In the genomic region with DNA sequence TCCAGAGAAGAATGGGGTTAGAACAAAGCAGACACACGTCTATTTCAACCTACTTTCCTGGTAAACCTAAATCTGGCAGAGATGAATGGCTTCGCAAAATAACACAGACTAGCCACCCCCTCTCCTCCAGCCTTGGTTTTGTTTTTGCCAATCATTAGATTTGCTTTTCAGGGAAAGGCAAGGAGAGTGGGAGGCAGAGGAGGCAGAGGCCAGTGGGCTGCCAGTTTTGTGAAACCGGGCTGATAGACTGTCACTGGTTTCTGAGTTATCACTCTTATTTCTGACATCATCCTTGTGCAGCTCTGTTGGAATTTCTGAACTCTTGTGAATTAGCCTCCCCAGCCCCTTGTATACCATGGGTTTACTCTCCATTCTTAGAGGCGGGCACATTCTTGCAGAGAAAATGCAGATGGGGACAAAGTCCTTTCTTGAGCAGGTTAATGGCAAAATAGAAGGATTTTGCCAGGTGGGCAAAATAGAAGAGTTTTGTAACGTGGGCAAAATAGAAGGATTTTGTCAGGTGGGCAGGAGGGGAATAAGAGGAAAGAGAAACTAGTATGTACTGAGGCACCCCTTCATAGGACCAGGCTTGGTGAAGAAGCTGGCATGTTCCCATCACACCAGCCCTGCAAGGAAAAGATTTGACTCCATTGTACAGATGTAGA, we compare ENCODE assay signal across 25 cellular contexts. TPM values are rescaled to one million over a fixed set of nuclear protein-coding genes. Genes with fewer than 3 reads are reported as not detected.
DNase-seq lines count a peak whose midpoint lies in the region; ATAC-seq and TF ChIP-seq lines count a peak whose summit lies in the region.
"Had no signal": no experiment of that assay in that cellular context is flagged by ENCODE, and none has a peak within 500 bp of the region (broad histone marks: within the 10 kb centered on the region; RNA-seq: fewer than 3 reads in every experiment).

No MANE protein-coding gene starts in this region.

- POLR2A ChIA-PET in activated CD8-positive, alpha-beta T cell treated with anti-CD3 and anti-CD28 coated beads for 36 hours (lab: Charles Lee) = no interaction called here

- peak overlapping the region; percentile 1 for H3K27ac Mint-ChIP-seq in activated naive CD8-positive, alpha-beta T cell
- H3K27ac Mint-ChIP-seq in activated naive CD8-positive, alpha-beta T cell treated with anti-CD3 and anti-CD28 coated beads for 36 hours = no peak overlapping the region
- no peak overlapping the region for H3K27ac Mint-ChIP-seq in activated CD8-positive, alpha-beta T cell treated with anti-CD3 and anti-CD28 coated beads for 36 hours
- H3K27ac Mint-ChIP-seq: activated CD4-positive, alpha-beta memory T cell treated with anti-CD3 and anti-CD28 coated beads for 36 hours; activated naive CD4-positive, alpha-beta T cell treated with anti-CD3 and anti-CD28 coated beads, Interleukin-2, amount 50 U/mL, for 24 hours; dendritic cell treated with granulocyte-macrophage colony-stimulating factor and Interleukin-4, amounts not matched to agents 40 ng/mL and 50 ng/mL, for 4 days; neural progenitor cell; T-cell had no signal

- DNase-seq in activated naive CD8-positive, alpha-beta T cell treated with anti-CD3 and anti-CD28 coated beads for 36 hours = no peak
- DNase-seq in gastrocnemius medialis = no peak
- DNase-seq in uterus = no peak
- no peak for DNase-seq in activated CD8-positive, alpha-beta T cell treated with anti-CD3 and anti-CD28 coated beads for 36 hours
- DNase-seq in NCI-H526 treated with DMSO at 0.1 percent for 48 hours (lab: John Stamatoyannopoulos, UW) = no peak
- DNase-seq: 8988T; activated CD4-positive, alpha-beta memory T cell treated with anti-CD3 and anti-CD28 coated beads for 36 hours; activated T-cell treated with anti-CD3 and anti-CD28 coated beads, Interleukin-2, amount 50 U/mL, for 4 hours; brain microvascular endothelial cell; DMS 273 treated with DMSO at 0.1 percent for 48 hours; erythroblast; GDM1; NCI-H1048; NCI-H2081; NCI-H510A; stimulated activated naive CD4-positive, alpha-beta T cell; T-cell; WERI-Rb-1 had no signal

- no peaks in the 10 kb centered on the region for H3K9me3 ChIP-seq in gastroesophageal sphincter
- no peaks in the 10 kb centered on the region for H3K9me3 ChIP-seq in gastrocnemius medialis
- no peaks in the 10 kb centered on the region for H3K9me3 ChIP-seq in uterus

- no peaks in the 10 kb centered on the region for H3K27me3 Mint-ChIP-seq in activated naive CD8-positive, alpha-beta T cell
- no peaks in the 10 kb centered on the region for H3K27me3 Mint-ChIP-seq in activated naive CD8-positive, alpha-beta T cell treated with anti-CD3 and anti-CD28 coated beads for 36 hours
- no peaks in the 10 kb centered on the region for H3K27me3 Mint-ChIP-seq in activated CD8-positive, alpha-beta T cell treated with anti-CD3 and anti-CD28 coated beads for 36 hours
- H3K27me3 Mint-ChIP-seq: activated CD4-positive, alpha-beta memory T cell treated with anti-CD3 and anti-CD28 coated beads for 36 hours; activated naive CD4-positive, alpha-beta T cell treated with anti-CD3 and anti-CD28 coated beads, Interleukin-2, amount 50 U/mL, for 24 hours; T-cell had no signal

- TF ChIP-seq CTCF in gastroesophageal sphincter (IDR thresholded peaks at IDR 0.05) = no peak
- TF ChIP-seq CTCF in gastrocnemius medialis (IDR thresholded peaks at IDR 0.05 in 4 of 5, conservative IDR thresholded peaks at IDR 0.05 in 1 of 5) = no peak
- no peak for TF ChIP-seq CTCF in uterus (IDR thresholded peaks at IDR 0.05)
- no peak for TF ChIP-seq CTCF in activated CD8-positive, alpha-beta T cell treated with anti-CD3 and anti-CD28 coated beads for 36 hours (IDR thresholded peaks at IDR 0.05)

- no peak for TF ChIP-seq EP300 in gastroesophageal sphincter (IDR thresholded peaks at IDR 0.05)

- H3K27me3 ChIP-seq in gastroesophageal sphincter (no peaks in the 10 kb centered on the region), gastrocnemius medialis (no peaks in the 10 kb centered on the region), uterus (no peaks in the 10 kb centered on the region)
- H3K27me3 ChIP-seq: brain microvascular endothelial cell, neural progenitor cell had no signal

- H3K4me1 ChIP-seq in gastroesophageal sphincter (peaks cover 6 to 54% (median 24%) of the 10 kb centered on the region in 3 donors), gastrocnemius medialis (peaks cover 61 to 62% of the 10 kb centered on the region in 2 donors), uterus (peaks cover 14 to 20% of the 10 kb centered on the region in 2 donors)

- H3K4me1 Mint-ChIP-seq in activated naive CD8-positive, alpha-beta T cell (ENCODE audit: low read depth) = peaks cover 19% of the 10 kb centered on the region
- peaks cover 13% of the 10 kb centered on the region for H3K4me1 Mint-ChIP-seq in activated naive CD8-positive, alpha-beta T cell treated with anti-CD3 and anti-CD28 coated beads for 36 hours
- peaks cover 11% of the 10 kb centered on the region for H3K4me1 Mint-ChIP-seq in activated CD8-positive, alpha-beta T cell treated with anti-CD3 and anti-CD28 coated beads for 36 hours (ENCODE audit: low read depth)

- in situ Hi-C loops in gastrocnemius medialis (cut with MboI; ENCODE audit: low sequenced_read_pairs in 4 of 4) = no loop called here

- H3K4me3 ChIP-seq in gastroesophageal sphincter (no peak overlapping the region), gastrocnemius medialis (no peak overlapping the region), uterus (no peak overlapping the region)
- H3K4me3 ChIP-seq: neural progenitor cell had no signal

- TF ChIP-seq POLR2A in gastroesophageal sphincter (IDR thresholded peaks at IDR 0.05) (no peak), gastrocnemius medialis (IDR thresholded peaks at IDR 0.05) (no peak), uterus (IDR thresholded peaks at IDR 0.05) (no peak)

- ATAC-seq in gastroesophageal sphincter = no peak
- ATAC-seq in gastrocnemius medialis = no peak
- ATAC-seq in GM19463 (IDR thresholded peaks at IDR 0.05; ENCODE audit: unreplicated experiment) = no peak
- ATAC-seq in activated CD8-positive, alpha-beta T cell treated with anti-CD3 and anti-CD28 coated beads for 36 hours = no peak
- ATAC-seq: activated T-cell treated with anti-CD3 and anti-CD28 coated beads, Interleukin-2, amount 50 U/mL, for 4 hours; T-cell had no signal

- H3K27ac ChIP-seq in gastroesophageal sphincter (peak overlapping the region in 3 of 4 donors; percentile 91 to 97 (median 94)), gastrocnemius medialis (peak overlapping the region; percentile 97 to 100 (median 99)), uterus (peak overlapping the region; percentile 99)
- H3K27ac ChIP-seq: brain microvascular endothelial cell, KMS-11, neural progenitor cell, WERI-Rb-1 had no signal

- no peak overlapping the region for H3K4me3 Mint-ChIP-seq in activated naive CD8-positive, alpha-beta T cell
- H3K4me3 Mint-ChIP-seq in activated naive CD8-positive, alpha-beta T cell treated with anti-CD3 and anti-CD28 coated beads for 36 hours = no peak overlapping the region
- no peak overlapping the region for H3K4me3 Mint-ChIP-seq in activated CD8-positive, alpha-beta T cell treated with anti-CD3 and anti-CD28 coated beads for 36 hours
- H3K4me3 Mint-ChIP-seq: activated CD4-positive, alpha-beta memory T cell treated with anti-CD3 and anti-CD28 coated beads for 36 hours; activated naive CD4-positive, alpha-beta T cell treated with anti-CD3 and anti-CD28 coated beads, Interleukin-2, amount 50 U/mL, for 24 hours; activated T-cell treated with anti-CD3 and anti-CD28 coated beads, Interleukin-2, amount 50 U/mL, for 4 hours; dendritic cell treated with granulocyte-macrophage colony-stimulating factor and Interleukin-4, amounts not matched to agents 40 ng/mL and 50 ng/mL, for 4 days; neural progenitor cell; T-cell had no signal

- WGBS in gastroesophageal sphincter (ENCODE audit: low coverage in 1 of 2), 2 donors = 71 to 84% methylated on average over 2 to 3 of the region's 5 CpGs

- no peaks in the 10 kb centered on the region for H3K9me3 Mint-ChIP-seq in activated naive CD8-positive, alpha-beta T cell (ENCODE audit: low read depth)
- H3K9me3 Mint-ChIP-seq in activated naive CD8-positive, alpha-beta T cell treated with anti-CD3 and anti-CD28 coated beads for 36 hours = no peaks in the 10 kb centered on the region
- H3K9me3 Mint-ChIP-seq in activated CD8-positive, alpha-beta T cell treated with anti-CD3 and anti-CD28 coated beads for 36 hours = no peaks in the 10 kb centered on the region
- H3K9me3 Mint-ChIP-seq: activated CD4-positive, alpha-beta memory T cell treated with anti-CD3 and anti-CD28 coated beads for 36 hours; activated naive CD4-positive, alpha-beta T cell treated with anti-CD3 and anti-CD28 coated beads, Interleukin-2, amount 50 U/mL, for 24 hours; activated T-cell treated with anti-CD3 and anti-CD28 coated beads, Interleukin-2, amount 50 U/mL, for 4 hours; dendritic cell treated with granulocyte-macrophage colony-stimulating factor and Interleukin-4, amounts not matched to agents 40 ng/mL and 50 ng/mL, for 4 days; neural progenitor cell; T-cell had no signal

- intact Hi-C loops in gastrocnemius medialis (cut with DNase I; ENCODE audit: low total_unique reads) = loop anchor here (10.0 kb wide), 4 partner anchors 540 to 1200 kb away; a partner anchor contains a TSS
- intact Hi-C loops in uterus (cut with DNase I; ENCODE audit: low total_unique reads) = no loop called here
- intact Hi-C loops in activated CD8-positive, alpha-beta T cell treated with anti-CD3 and anti-CD28 coated beads for 36 hours (cut with micrococcal nuclease) = no loop called here

- H3K36me3 Mint-ChIP-seq in activated naive CD8-positive, alpha-beta T cell = no peaks in the 10 kb centered on the region
- H3K36me3 Mint-ChIP-seq in activated naive CD8-positive, alpha-beta T cell treated with anti-CD3 and anti-CD28 coated beads for 36 hours = peaks cover 8% of the 10 kb centered on the region
- H3K36me3 Mint-ChIP-seq in activated CD8-positive, alpha-beta T cell treated with anti-CD3 and anti-CD28 coated beads for 36 hours (ENCODE audit: low read depth) = peaks cover 9% of the 10 kb centered on the region
- H3K36me3 Mint-ChIP-seq: activated naive CD4-positive, alpha-beta T cell treated with anti-CD3 and anti-CD28 coated beads, Interleukin-2, amount 50 U/mL, for 24 hours; neural progenitor cell; T-cell had no signal

- CTCF ChIA-PET in activated CD8-positive, alpha-beta T cell treated with anti-CD3 and anti-CD28 coated beads for 36 hours (lab: Charles Lee) = interaction anchor here (2.1 to 7.5 kb wide), 2 partner anchors 20 to 32 kb away, joined by 7 to 41 read pairs; no protein-coding TSS in a partner anchor

- H3K36me3 ChIP-seq in gastroesophageal sphincter (no peaks in the 10 kb centered on the region), gastrocnemius medialis (no peaks in the 10 kb centered on the region), uterus (no peaks in the 10 kb centered on the region)
- H3K36me3 ChIP-seq: brain microvascular endothelial cell, neural progenitor cell had no signal

RNA-seq across cellular contexts. Expression of a gene that starts 3.2 kb away (rescaled TPM):
- total RNA-seq in activated naive CD8-positive, alpha-beta T cell treated with anti-CD3 and anti-CD28 coated beads for 36 hours = 10 to 100 TPM; 37.0 to 44.1 TPM
- total RNA-seq in gastroesophageal sphincter (10 to 100 TPM; 64.8 to 71.7 (median 67.5) TPM), gastrocnemius medialis (100 to 1,000 TPM in 3 of 4 donors, 10 to 100 TPM in 1; 80.8 to 158 (median 124) TPM), uterus (100 to 1,000 TPM in 2 of 4 donors, 10 to 100 TPM in 2; 39.4 to 130 (median 77.4) TPM)
- total RNA-seq in activated CD8-positive, alpha-beta T cell treated with anti-CD3 and anti-CD28 coated beads for 36 hours = 10 to 100 TPM; 37.1 to 44.4 TPM

RNA-seq across cellular contexts. Expression of a gene that starts 44.8 kb away (rescaled TPM):
- total RNA-seq in activated naive CD8-positive, alpha-beta T cell treated with anti-CD3 and anti-CD28 coated beads for 36 hours = 10 to 100 TPM; 67.7 to 72.0 TPM
- total RNA-seq in gastroesophageal sphincter (10 to 100 TPM in 3 of 4 donors, 1 to 10 TPM in 1; 6.1 to 14.9 (median 13.3) TPM), gastrocnemius medialis (10 to 100 TPM; 17.1 to 18.9 (median 18.5) TPM), uterus (10 to 100 TPM in 2 of 4 donors, 1 to 10 TPM in 2; 1.8 to 34.0 (median 13.1) TPM)
- total RNA-seq in activated CD8-positive, alpha-beta T cell treated with anti-CD3 and anti-CD28 coated beads for 36 hours = 10 to 100 TPM; 43.1 to 47.2 TPM
